ENCODE assay signal across 12 cellular contexts in genomic region chrX:115940348-115940747, GRCh38.
DNase-seq lines count a peak whose midpoint lies in the region; ATAC-seq and TF ChIP-seq lines count a peak whose summit lies in the region.
"Had no signal": no experiment of that assay in that cellular context is flagged by ENCODE, and none has a peak within 500 bp of the region (broad histone marks: within the 10 kb centered on the region; RNA-seq: fewer than 3 reads in every experiment).

No MANE protein-coding gene starts in this region.

- H3F3A ChIP-seq in PC-3 (ENCODE audit: low read length, unreplicated experiment) = no peaks in the 10 kb centered on the region

- H3K9ac ChIP-seq in PC-3 (ENCODE audit: low read length) = no peak overlapping the region

- H3K27ac Mint-ChIP-seq in activated T-cell treated with anti-CD3 and anti-CD28 coated beads, Interleukin-2, amount 50 U/mL, for 24 hours = no peak overlapping the region
- no peak overlapping the region for H3K27ac Mint-ChIP-seq in HFFc6
- H3K27ac Mint-ChIP-seq: stimulated activated memory B cell treated with anti-CD40 and anti-IgM and Interleukin-4, amounts not matched to agents 10 μg/mL and 1 μg/mL and 100 μg/mL, for 72 hours had no signal

- peaks cover 8% of the 10 kb centered on the region for H3K4me1 Mint-ChIP-seq in activated T-cell treated with anti-CD3 and anti-CD28 coated beads, Interleukin-2, amount 50 U/mL, for 24 hours (ENCODE audit: low read depth)
- H3K4me1 Mint-ChIP-seq in HFFc6 (ENCODE audit: low read depth) = no peaks in the 10 kb centered on the region

- peaks cover 10% of the 10 kb centered on the region for H3K27me3 Mint-ChIP-seq in activated T-cell treated with anti-CD3 and anti-CD28 coated beads, Interleukin-2, amount 50 U/mL, for 24 hours
- H3K27me3 Mint-ChIP-seq in HFFc6 (ENCODE audit: insufficient read depth) = no peaks in the 10 kb centered on the region; the same call in 1 of the 2 replicates
- H3K27me3 Mint-ChIP-seq: stimulated activated memory B cell treated with anti-CD40 and anti-IgM and Interleukin-4, amounts not matched to agents 10 μg/mL and 1 μg/mL and 100 μg/mL, for 72 hours had no signal

- DNase-seq in PC-3 (no peak), HuH-7 (ENCODE audit: low spot score) (no peak), prostate gland (ENCODE audit: low spot score) (no peak), HFFc6 (no peak)
- no peak for DNase-seq in activated T-cell treated with anti-CD3 and anti-CD28 coated beads, Interleukin-2, amount 50 U/mL, for 24 hours
- DNase-seq: activated naive CD4-positive, alpha-beta T cell treated with Interleukin-2 at 50 U/mL for 16 hours had no signal

- POLR2A ChIA-PET in PC-3 (lab: Charles Lee; ENCODE audit: unreplicated experiment) = no interaction called here

- BruUV-seq in PC-3 (replicated peaks; lab: Mats Ljungman, UMichigan) = no TSS peak

- H3K9me2 ChIP-seq in PC-3 (replicated peaks; ENCODE audit: low read length) = no peaks in the 10 kb centered on the region

- WGBS in prostate gland = 81% methylated on average over 2 of the region's 2 CpGs

- H3K36me3 Mint-ChIP-seq in activated T-cell treated with anti-CD3 and anti-CD28 coated beads, Interleukin-2, amount 50 U/mL, for 24 hours (ENCODE audit: low read depth) = no peaks in the 10 kb centered on the region
- H3K36me3 Mint-ChIP-seq in HFFc6 (ENCODE audit: low read depth) = no peaks in the 10 kb centered on the region
- H3K36me3 Mint-ChIP-seq: stimulated activated memory B cell treated with anti-CD40 and anti-IgM and Interleukin-4, amounts not matched to agents 10 μg/mL and 1 μg/mL and 100 μg/mL, for 72 hours had no signal

- no peaks in the 10 kb centered on the region for H3K9me3 Mint-ChIP-seq in activated T-cell treated with anti-CD3 and anti-CD28 coated beads, Interleukin-2, amount 50 U/mL, for 24 hours
- peaks cover 34% of the 10 kb centered on the region for H3K9me3 Mint-ChIP-seq in HFFc6

- no peaks in the 10 kb centered on the region for H3K36me3 ChIP-seq in PC-3 (ENCODE audit: low read depth, low read length)
- H3K36me3 ChIP-seq in prostate gland = no peaks in the 10 kb centered on the region

- no peak overlapping the region for H3K27ac ChIP-seq in PC-3 (ENCODE audit: low read length)
- no peak overlapping the region for H3K27ac ChIP-seq in prostate gland
- H3K27ac ChIP-seq: hepatocyte had no signal

- no peak overlapping the region for H2AFZ ChIP-seq in PC-3 (ENCODE audit: low read length)
- H2AFZ ChIP-seq: hepatocyte had no signal

- intact Hi-C loops in PC-3 (cut with micrococcal nuclease) = loop anchor here (10.0 kb wide), 2 partner anchors 286 to 606 kb away; no protein-coding TSS in a partner anchor
- intact Hi-C loops in prostate gland (cut with DNase I) = no loop called here

- H3K4me2 ChIP-seq in PC-3 (ENCODE audit: low read length) = 0 out of 2 replicates have a peak overlapping the region, but pooled peaks have one; percentile 62
- H3K4me2 ChIP-seq: hepatocyte, smooth muscle cell had no signal

- CTCF ChIA-PET in PC-3 (lab: Charles Lee) = no interaction called here

- no peak overlapping the region for H3K4me3 Mint-ChIP-seq in activated T-cell treated with anti-CD3 and anti-CD28 coated beads, Interleukin-2, amount 50 U/mL, for 24 hours
- no peak overlapping the region for H3K4me3 Mint-ChIP-seq in HFFc6
- H3K4me3 Mint-ChIP-seq: stimulated activated memory B cell treated with anti-CD40 and anti-IgM and Interleukin-4, amounts not matched to agents 10 μg/mL and 1 μg/mL and 100 μg/mL, for 72 hours had no signal

- H3K9me3 ChIP-seq in PC-3 (ENCODE audit: low read length) (no peaks in the 10 kb centered on the region), prostate gland (no peaks in the 10 kb centered on the region)

- peaks cover 5% of the 10 kb centered on the region for H3K4me1 ChIP-seq in PC-3 (ENCODE audit: insufficient read depth, low read length)
- H3K4me1 ChIP-seq in prostate gland (replicated peaks) = no peaks in the 10 kb centered on the region

- no peak overlapping the region for H3K4me3 ChIP-seq in PC-3 (ENCODE audit: low read length)
- H3K4me3 ChIP-seq in prostate gland = no peak overlapping the region
- H3K4me3 ChIP-seq: hepatocyte, smooth muscle cell had no signal

- ATAC-seq in GM19463 (IDR thresholded peaks at IDR 0.05; ENCODE audit: unreplicated experiment) (peak; percentile 12), HG03108 (IDR thresholded peaks at IDR 0.05; ENCODE audit: unreplicated experiment) (peak; percentile 22), PC-3 (peak; percentile 46)
- ATAC-seq: stimulated activated memory B cell treated with anti-CD40 and anti-IgM and Interleukin-4, amounts not matched to agents 10 μg/mL and 1 μg/mL and 100 μg/mL, for 72 hours had no signal

- 0 out of 3 replicates have a peak, but pooled peaks have one; percentile 2 for TF ChIP-seq CTCF in GM12872 (IDR thresholded peaks at IDR 0.05; ENCODE audit: insufficient read depth, low read depth, low read length)
- TF ChIP-seq CTCF in PC-3 (conservative IDR thresholded peaks at IDR 0.05; ENCODE audit: low read depth, low read length) = no peak
- no peak for TF ChIP-seq CTCF in prostate gland (IDR thresholded peaks at IDR 0.05)
- TF ChIP-seq CTCF in HFFc6 (IDR thresholded peaks at IDR 0.05) = no peak

- no peaks in the 10 kb centered on the region for H3K79me2 ChIP-seq in PC-3 (ENCODE audit: low read length)

- H3K27me3 ChIP-seq in PC-3 (ENCODE audit: low read length) = no peaks in the 10 kb centered on the region
- H3K27me3 ChIP-seq in prostate gland (replicated peaks; ENCODE audit: insufficient read depth) = no peaks in the 10 kb centered on the region
- H3K27me3 ChIP-seq: hepatocyte had no signal

- no peak for TF ChIP-seq POLR2A in prostate gland (IDR thresholded peaks at IDR 0.05)

- H4K20me1 ChIP-seq in PC-3 (ENCODE audit: low read length) = no peaks in the 10 kb centered on the region
